16 cellular contexts compared by ENCODE assay signal in the genomic region with DNA sequence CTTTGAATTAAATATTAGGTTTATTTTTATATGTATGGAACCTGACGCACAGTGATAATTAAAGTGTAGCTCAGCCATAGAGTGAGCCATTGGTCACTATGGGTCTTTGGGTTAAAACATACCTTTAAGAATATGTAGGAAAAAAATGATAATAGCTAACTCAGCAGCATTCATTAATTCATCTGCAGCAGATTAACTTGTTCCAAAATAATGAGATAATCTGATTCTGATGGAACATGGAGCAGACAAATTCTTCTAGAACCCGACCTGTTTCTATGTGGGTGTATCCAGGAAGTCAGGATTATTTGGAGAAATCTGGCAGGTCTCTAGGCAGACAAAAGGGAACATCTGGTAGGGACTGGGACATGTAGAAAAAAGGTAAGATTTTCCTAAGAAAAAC. TPM values are rescaled to one million over a fixed set of nuclear protein-coding genes. Genes with fewer than 3 reads are reported as not detected.
DNase-seq lines count a peak whose midpoint lies in the region; TF ChIP-seq lines count a peak whose summit lies in the region.
"Had no signal": no experiment of that assay in that cellular context is flagged by ENCODE, and none has a peak within 500 bp of the region (broad histone marks: within the 10 kb centered on the region; RNA-seq: fewer than 3 reads in every experiment).

A gene with protein sequence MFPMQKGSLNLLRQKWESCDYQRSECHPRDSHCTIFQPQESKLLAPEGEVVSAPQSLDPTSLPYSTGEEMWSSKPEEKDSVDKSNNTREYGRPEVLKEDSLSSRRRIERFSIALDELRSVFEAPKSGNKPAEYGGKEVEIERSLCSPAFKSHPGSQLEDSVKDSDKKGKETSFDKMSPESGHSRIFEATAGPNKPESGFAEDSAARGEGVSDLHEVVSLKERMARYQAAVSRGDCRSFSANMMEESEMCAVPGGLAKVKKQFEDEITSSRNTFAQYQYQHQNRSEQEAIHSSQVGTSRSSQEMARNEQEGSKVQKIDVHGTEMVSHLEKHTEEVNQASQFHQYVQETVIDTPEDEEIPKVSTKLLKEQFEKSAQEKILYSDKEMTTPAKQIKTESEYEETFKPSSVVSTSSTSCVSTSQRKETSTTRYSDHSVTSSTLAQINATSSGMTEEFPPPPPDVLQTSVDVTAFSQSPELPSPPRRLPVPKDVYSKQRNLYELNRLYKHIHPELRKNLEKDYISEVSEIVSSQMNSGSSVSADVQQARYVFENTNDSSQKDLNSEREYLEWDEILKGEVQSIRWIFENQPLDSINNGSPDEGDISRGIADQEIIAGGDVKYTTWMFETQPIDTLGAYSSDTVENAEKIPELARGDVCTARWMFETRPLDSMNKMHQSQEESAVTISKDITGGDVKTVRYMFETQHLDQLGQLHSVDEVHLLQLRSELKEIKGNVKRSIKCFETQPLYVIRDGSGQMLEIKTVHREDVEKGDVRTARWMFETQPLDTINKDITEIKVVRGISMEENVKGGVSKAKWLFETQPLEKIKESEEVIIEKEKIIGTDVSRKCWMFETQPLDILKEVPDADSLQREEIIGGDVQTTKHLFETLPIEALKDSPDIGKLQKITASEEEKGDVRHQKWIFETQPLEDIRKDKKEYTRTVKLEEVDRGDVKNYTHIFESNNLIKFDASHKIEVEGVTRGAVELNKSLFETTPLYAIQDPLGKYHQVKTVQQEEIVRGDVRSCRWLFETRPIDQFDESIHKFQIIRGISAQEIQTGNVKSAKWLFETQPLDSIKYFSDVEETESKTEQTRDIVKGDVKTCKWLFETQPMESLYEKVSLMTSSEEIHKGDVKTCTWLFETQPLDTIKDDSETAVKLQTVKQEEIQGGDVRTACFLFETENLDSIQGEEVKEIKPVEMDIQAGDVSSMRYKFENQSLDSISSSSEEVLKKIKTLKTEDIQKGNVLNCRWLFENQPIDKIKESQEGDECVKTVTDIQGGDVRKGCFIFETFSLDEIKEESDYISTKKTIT (N-terminal part only) (plus strand): TSS at position 301 of the 400 bp plus-strand sequence. CDS start 15,003 bp downstream, outside the sequence.

- CTCF ChIA-PET in activated naive CD4-positive, alpha-beta T cell treated with anti-CD3 and anti-CD28 coated beads for 36 hours (lab: Charles Lee) = no interaction called here

- H3K4me3 ChIP-seq in left ventricle myocardium inferior (no peak within 1 kb of the TSS), skeletal muscle tissue (ENCODE audit: low read length in 3 of 3) (no peak within 1 kb of the TSS), SJCRH30 (no peak within 1 kb of the TSS), foreskin fibroblast (ENCODE audit: low read depth in 1 of 2, low read length in 2 of 2) (no peak within 1 kb of the TSS)
- H3K4me3 ChIP-seq: A549, GM23338 had no signal

- H3K4me1 Mint-ChIP-seq in neural crest cell = peaks cover 11% of the 10 kb centered on the region
- H3K4me1 Mint-ChIP-seq in activated naive CD4-positive, alpha-beta T cell treated with anti-CD3 and anti-CD28 coated beads for 36 hours (ENCODE audit: low read depth) = no peaks in the 10 kb centered on the region
- H3K4me1 Mint-ChIP-seq: CD14-positive monocyte had no signal

- no peaks in the 10 kb centered on the region for H3K36me3 Mint-ChIP-seq in neural crest cell (ENCODE audit: low read depth)
- H3K36me3 Mint-ChIP-seq in activated naive CD4-positive, alpha-beta T cell treated with anti-CD3 and anti-CD28 coated beads for 36 hours (ENCODE audit: low read depth) = no peaks in the 10 kb centered on the region
- H3K36me3 Mint-ChIP-seq: CD14-positive monocyte; CD8-positive, alpha-beta T cell had no signal

- H3K9me3 Mint-ChIP-seq in neural crest cell = peaks cover 4% of the 10 kb centered on the region
- no peaks in the 10 kb centered on the region for H3K9me3 Mint-ChIP-seq in activated naive CD4-positive, alpha-beta T cell treated with anti-CD3 and anti-CD28 coated beads for 36 hours
- H3K9me3 Mint-ChIP-seq: CD8-positive, alpha-beta T cell; GM23338 had no signal

- H3K4me3 Mint-ChIP-seq in neural crest cell = no peak within 1 kb of the TSS
- no peak within 1 kb of the TSS for H3K4me3 Mint-ChIP-seq in activated naive CD4-positive, alpha-beta T cell treated with anti-CD3 and anti-CD28 coated beads for 36 hours
- H3K4me3 Mint-ChIP-seq: CD14-positive monocyte; CD8-positive, alpha-beta T cell; GM23338 had no signal

- DNase-seq in cardiac septum (ENCODE audit: low spot score) = no peak
- DNase-seq in left ventricle myocardium inferior = no peak
- DNase-seq in neural crest cell (ENCODE audit: low read depth, low spot score) = no peak
- no peak for DNase-seq in SJCRH30
- DNase-seq in activated naive CD4-positive, alpha-beta T cell treated with anti-CD3 and anti-CD28 coated beads for 36 hours = no peak
- no peak for DNase-seq in foreskin fibroblast
- DNase-seq: CD8-positive, alpha-beta T cell; COR-L47; DMS153; DMS79 treated with DMSO at 0.1 percent for 48 hours; EL; H7 had no signal

- H3K9me3 ChIP-seq in left ventricle myocardium inferior (replicated peaks) (no peaks in the 10 kb centered on the region), skeletal muscle tissue (ENCODE audit: control insufficient read depth in 3 of 3, low read length in 3 of 3) (no peaks in the 10 kb centered on the region), SJCRH30 (replicated peaks) (no peaks in the 10 kb centered on the region)
- H3K9me3 ChIP-seq: A549 had no signal

- H3K36me3 ChIP-seq in left ventricle myocardium inferior (no peaks in the 10 kb centered on the region), skeletal muscle tissue (ENCODE audit: control insufficient read depth in 3 of 3, insufficient read depth in 3 of 3, low read length in 3 of 3) (no peaks in the 10 kb centered on the region), SJCRH30 (no peaks in the 10 kb centered on the region)

- TF ChIP-seq CTCF in left ventricle myocardium inferior (IDR thresholded peaks at IDR 0.05; ENCODE audit: borderline replicate concordance) (no peak), neural crest cell (conservative IDR thresholded peaks at IDR 0.05) (no peak), foreskin fibroblast (IDR thresholded peaks at IDR 0.05; ENCODE audit: low read depth, low read length) (no peak)

- intact Hi-C loops in cardiac septum (cut with DNase I) (no loop called here), left ventricle myocardium inferior (cut with micrococcal nuclease) (no loop called here)
- intact Hi-C loops in activated naive CD4-positive, alpha-beta T cell treated with anti-CD3 and anti-CD28 coated beads for 36 hours (cut with micrococcal nuclease) = no loop called here

- H3K9ac ChIP-seq in skeletal muscle tissue (ENCODE audit: low read depth in 1 of 3, low read length in 3 of 3) = no peak within 1 kb of the TSS

- H3K27ac Mint-ChIP-seq in neural crest cell (ENCODE audit: unreplicated experiment) = peak within 1 kb of the TSS; percentile 78
- H3K27ac Mint-ChIP-seq in activated naive CD4-positive, alpha-beta T cell treated with anti-CD3 and anti-CD28 coated beads for 36 hours = no peak within 1 kb of the TSS
- H3K27ac Mint-ChIP-seq: CD14-positive monocyte; CD8-positive, alpha-beta T cell; GM23338 had no signal

- H3K27me3 Mint-ChIP-seq in neural crest cell (ENCODE audit: low read depth) = no peaks in the 10 kb centered on the region
- H3K27me3 Mint-ChIP-seq in activated naive CD4-positive, alpha-beta T cell treated with anti-CD3 and anti-CD28 coated beads for 36 hours (ENCODE audit: low read depth) = no peaks in the 10 kb centered on the region

- H3K4me1 ChIP-seq in left ventricle myocardium inferior (no peaks in the 10 kb centered on the region), skeletal muscle tissue (ENCODE audit: control insufficient read depth in 3 of 3, insufficient read depth in 3 of 3, low read length in 3 of 3) (no peaks in the 10 kb centered on the region), SJCRH30 (no peaks in the 10 kb centered on the region)
- H3K4me1 ChIP-seq: A549 had no signal

- no peak within 1 kb of the TSS for H3K27ac ChIP-seq in left ventricle myocardium inferior (replicated peaks)
- H3K27ac ChIP-seq in skeletal muscle tissue (ENCODE audit: low read depth, low read length) = no peak within 1 kb of the TSS
- H3K27ac ChIP-seq in SJCRH30 = no peak within 1 kb of the TSS
- H3K27ac ChIP-seq: A549 had no signal

- no peaks in the 10 kb centered on the region for H3K27me3 ChIP-seq in left ventricle myocardium inferior (ENCODE audit: low read depth)
- no peaks in the 10 kb centered on the region for H3K27me3 ChIP-seq in skeletal muscle tissue (ENCODE audit: control insufficient read depth in 3 of 3, insufficient read depth in 3 of 3, low read length in 3 of 3)
- H3K27me3 ChIP-seq in SJCRH30 = no peaks in the 10 kb centered on the region

RNA-seq across cellular contexts. Expression of the gene that starts here (rescaled TPM):
- total RNA-seq in cardiac septum = 537 TPM
- total RNA-seq in left ventricle myocardium inferior = 364 TPM
- 0.05 TPM in 1 of 2 replicates, not detected in the other for total RNA-seq in neural crest cell
- total RNA-seq in skeletal muscle tissue = 38.6 TPM
- 0.24 and 0.28 TPM in 2 replicates for total RNA-seq in SJCRH30 (2014; rRNA removed; shearing (Covaris generic))
- not detected for total RNA-seq in activated naive CD4-positive, alpha-beta T cell treated with anti-CD3 and anti-CD28 coated beads for 36 hours
- total RNA-seq: CD8-positive, alpha-beta T cell; H7 had no signal

Comparison
In these comparisons a context has a peak if more than half of its experiments do, and no peak if none do; other contexts are left out.
1. RNA of the gene that starts here (total RNA-seq): 537 TPM in cardiac septum (single experiment), 364 TPM in left ventricle myocardium inferior (single experiment) and 38.6 TPM in skeletal muscle tissue (single experiment); 0.24 to 0.28 TPM in SJCRH30, 0.05 TPM in neural crest cell and not detected in activated naive CD4-positive, alpha-beta T cell treated with anti-CD3 and anti-CD28 coated beads for 36 hours; every median in the first group is over 10 times any median in the second.